ENCODE assay signal across 25 cellular contexts in the genomic region with DNA sequence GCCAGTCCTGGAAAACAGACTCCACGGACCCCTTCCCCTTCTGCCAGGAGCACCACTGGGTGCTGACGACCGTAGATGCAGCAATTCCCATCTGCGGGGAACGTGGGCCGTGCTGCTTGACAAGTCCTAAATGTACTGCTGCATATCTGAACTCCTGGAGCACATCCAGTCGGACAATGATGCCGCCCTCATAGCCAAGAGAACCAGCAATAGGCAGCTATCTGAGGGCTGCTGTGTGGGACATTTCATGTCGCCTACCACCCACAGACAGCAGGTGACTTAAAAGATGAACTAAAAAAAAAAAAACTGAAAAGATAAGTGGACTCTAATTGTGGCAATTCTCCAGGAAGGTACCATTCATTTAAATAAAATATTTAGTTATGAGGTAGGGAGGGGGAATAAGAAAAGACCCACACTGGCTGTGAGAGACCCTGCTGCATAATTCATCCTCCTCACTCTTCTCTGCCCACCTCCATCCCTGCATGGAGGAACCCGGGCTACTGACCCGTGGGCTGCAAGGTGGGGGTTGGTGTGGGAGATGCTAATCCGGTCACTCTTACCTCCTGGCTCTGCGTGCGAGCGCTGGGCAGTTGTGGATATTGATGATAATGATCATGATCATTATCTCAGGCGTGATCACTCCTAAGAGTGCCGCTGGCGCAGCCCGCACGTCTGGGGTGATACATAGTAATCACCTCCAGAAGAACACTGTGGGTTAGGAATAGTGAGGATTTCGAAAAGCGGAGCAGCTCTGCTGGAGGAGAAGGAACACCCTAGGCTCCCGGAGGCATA. TPM values are rescaled to one million over a fixed set of nuclear protein-coding genes. Genes with fewer than 3 reads are reported as not detected.
DNase-seq lines count a peak whose midpoint lies in the region; ATAC-seq and TF ChIP-seq lines count a peak whose summit lies in the region.
"Had no signal": no experiment of that assay in that cellular context is flagged by ENCODE, and none has a peak within 500 bp of the region (broad histone marks: within the 10 kb centered on the region; RNA-seq: fewer than 3 reads in every experiment).

No MANE protein-coding gene starts in this region.

- no peak for TF ChIP-seq CTCF in right atrium auricular region (IDR thresholded peaks at IDR 0.05)

- no peaks in the 10 kb centered on the region for H3K79me2 ChIP-seq in trophoblast cell (ENCODE audit: control insufficient read depth, insufficient read depth, low read length, poor library complexity)

- no peak overlapping the region for H2AK5ac ChIP-seq in trophoblast cell (ENCODE audit: low read length)

- no peak overlapping the region for H3K4me2 ChIP-seq in trophoblast cell (ENCODE audit: low read length)
- H3K4me2 ChIP-seq: smooth muscle cell had no signal

- no peak overlapping the region for H2BK5ac ChIP-seq in trophoblast cell (ENCODE audit: low read depth, low read length, poor library complexity)

- no peak overlapping the region for H4K91ac ChIP-seq in trophoblast cell (ENCODE audit: low read depth, low read length)

- no peak overlapping the region for H3K18ac ChIP-seq in trophoblast cell (ENCODE audit: low read length)

- H3K27me3 ChIP-seq in right atrium auricular region, result no peaks in the 10 kb centered on the region
- H3K27me3 ChIP-seq in trophoblast cell (ENCODE audit: insufficient read depth, low read length), result no peaks in the 10 kb centered on the region
- H3K27me3 ChIP-seq: foreskin keratinocyte had no signal

- no peaks in the 10 kb centered on the region for H3K36me3 ChIP-seq in right atrium auricular region
- H3K36me3 ChIP-seq in trophoblast cell (ENCODE audit: control insufficient read depth in 1 of 2, insufficient read depth in 2 of 2, low read length in 2 of 2), result no peaks in the 10 kb centered on the region

- H3K4me3 ChIP-seq in right atrium auricular region (no peak overlapping the region), trophoblast cell (ENCODE audit: low read depth, low read length) (no peak overlapping the region)
- H3K4me3 ChIP-seq: SK-N-MC, smooth muscle cell had no signal

- no peaks in the 10 kb centered on the region for H3K9me3 ChIP-seq in right atrium auricular region
- H3K9me3 ChIP-seq in trophoblast cell (ENCODE audit: insufficient read depth, low read depth, low read length), result peaks cover 3% of the 10 kb centered on the region

- no peak overlapping the region for H3K4ac ChIP-seq in trophoblast cell (ENCODE audit: low read depth, low read length)

- no peak overlapping the region for H2BK120ac ChIP-seq in trophoblast cell (ENCODE audit: insufficient read depth, low read length, poor library complexity)

- no peak overlapping the region for H4K8ac ChIP-seq in trophoblast cell (ENCODE audit: low read depth, low read length)

- H2BK12ac ChIP-seq in trophoblast cell (ENCODE audit: low read length), result no peak overlapping the region

- H3K23ac ChIP-seq in trophoblast cell (ENCODE audit: low read length), result no peak overlapping the region

- no peak overlapping the region for H3K9ac ChIP-seq in trophoblast cell (ENCODE audit: low read length)

- H3K27ac ChIP-seq in angular gyrus (ENCODE audit: low read depth, low read length), result peak overlapping the region; percentile 75
- peak overlapping the region; percentile 82 to 83 for H3K27ac ChIP-seq in right atrium auricular region
- H3K27ac ChIP-seq in trophoblast cell (ENCODE audit: low read depth, low read length), result no peak overlapping the region
- H3K27ac ChIP-seq: foreskin keratinocyte, SK-N-MC had no signal

- H4K12ac ChIP-seq in trophoblast cell (ENCODE audit: low read depth, low read length), result no peak overlapping the region

- H3K79me1 ChIP-seq in trophoblast cell (ENCODE audit: low read length), result no peaks in the 10 kb centered on the region

- ATAC-seq in GM18909 (IDR thresholded peaks at IDR 0.05; ENCODE audit: poor library complexity, unreplicated experiment), result no peak
- ATAC-seq: activated CD8-positive, alpha-beta T cell treated with anti-CD3 and anti-CD28 coated beads, Interleukin-2, amount 10 ng/mL, durations not matched to agents 7 days and 5 days; foreskin keratinocyte; naive thymus-derived CD4-positive, alpha-beta T cell had no signal

- H3K14ac ChIP-seq in trophoblast cell (ENCODE audit: low read length), result no peak overlapping the region

- H3K4me1 ChIP-seq in right atrium auricular region (peaks cover 0 to 53% of the 10 kb centered on the region in 2 donors), trophoblast cell (ENCODE audit: control insufficient read depth in 1 of 2, insufficient read depth in 2 of 2, low read length in 2 of 2) (peaks cover 6 to 7% of the 10 kb centered on the region in 2 experiments)

- no peak overlapping the region for H2AFZ ChIP-seq in trophoblast cell (ENCODE audit: insufficient read depth, low read length, poor library complexity)

- WGBS in trophoblast cell (ENCODE audit: extremely low coverage, insufficient coverage, insufficient read length), result no CpG with 5 or more reads among the region's 23 CpGs

- DNase-seq in Ammon's horn (ENCODE audit: low spot score) (peak; percentile 1), right atrium auricular region (ENCODE audit: low spot score) (no peak), trophoblast cell (peak; percentile 59 to 88), SIG-M5 (lab: John Stamatoyannopoulos, UW) (no peak), NCI-H524 treated with DMSO at 0.1 percent for 48 hours (lab: John Stamatoyannopoulos, UW) (no peak), NCI-H1930 (lab: John Stamatoyannopoulos, UW) (no peak)
- DNase-seq: activated CD4-positive, CD25-positive, alpha-beta regulatory T cell; activated CD8-positive, alpha-beta T cell treated with anti-CD3 and anti-CD28 coated beads, Interleukin-2, amount 10 ng/mL, durations not matched to agents 7 days and 5 days; activated naive CD4-positive, alpha-beta T cell treated with anti-CD3 and anti-CD28 coated beads for 36 hours; C1 segment of cervical spinal cord; central memory CD4-positive, alpha-beta T cell; erythroblast; foreskin keratinocyte; KG1; NCI-H187; NCI-H446; stimulated activated CD4-positive, alpha-beta T cell treated with anti-CD3 and anti-CD28 coated beads, Interleukin-4, amount 100 ng/mL, for 24 hours had no signal

RNA-seq across cellular contexts. Expression of a gene that starts 28.3 kb away (rescaled TPM):
- 10 to 100 TPM in 1 of 2 donors, 1 to 10 TPM in 1; 8.3 to 12.5 TPM for total RNA-seq in right atrium auricular region
- polyA plus RNA-seq in trophoblast cell (2013), result 11.3 and 13.5 TPM in 2 replicates

RNA-seq across cellular contexts. Expression of a gene that starts 36.0 kb away (rescaled TPM):
- total RNA-seq in right atrium auricular region, result not detected
- 0.07 TPM in 2 replicates for polyA plus RNA-seq in trophoblast cell (2013)
- total RNA-seq: A673, foreskin keratinocyte had no signal
- polyA plus RNA-seq: foreskin keratinocyte had no signal

RNA-seq across cellular contexts. Expression of a gene that starts 52.5 kb away (rescaled TPM):
- under 1 TPM in 1 of 2 donors, not detected in 1; 0.12 TPM for total RNA-seq in right atrium auricular region
- 0.07 and 0.16 TPM in 2 replicates for polyA plus RNA-seq in trophoblast cell (2013)
- total RNA-seq: A673; activated CD8-positive, alpha-beta T cell treated with anti-CD3 and anti-CD28 coated beads, Interleukin-2, amount 10 ng/mL, durations not matched to agents 7 days and 5 days; activated naive CD4-positive, alpha-beta T cell treated with anti-CD3 and anti-CD28 coated beads for 36 hours; foreskin keratinocyte had no signal
- polyA plus RNA-seq: foreskin keratinocyte; naive thymus-derived CD4-positive, alpha-beta T cell had no signal

RNA-seq across cellular contexts. Expression of a gene that starts 52.8 kb away (rescaled TPM):
- total RNA-seq in right atrium auricular region, result not detected
- polyA plus RNA-seq in trophoblast cell (2013), result not detected in 2 replicates
- total RNA-seq: A673; activated CD8-positive, alpha-beta T cell treated with anti-CD3 and anti-CD28 coated beads, Interleukin-2, amount 10 ng/mL, durations not matched to agents 7 days and 5 days; activated naive CD4-positive, alpha-beta T cell treated with anti-CD3 and anti-CD28 coated beads for 36 hours; foreskin keratinocyte; kidney epithelial cell; naive thymus-derived CD4-positive, alpha-beta T cell; progenitor cell of endocrine pancreas; smooth muscle cell had no signal
- polyA plus RNA-seq: foreskin keratinocyte; naive thymus-derived CD4-positive, alpha-beta T cell; smooth muscle cell had no signal

Comparison
In these comparisons a context has a peak if more than half of its experiments do, and no peak if none do; other contexts are left out.
1. DNase-seq: peak in Ammon's horn (single experiment) and trophoblast cell (2 of 2); none in right atrium auricular region (single experiment), SIG-M5 (single experiment), NCI-H524 treated with DMSO at 0.1 percent for 48 hours (single experiment) and NCI-H1930 (0 of 2).